8 cellular contexts compared by ENCODE assay signal in genomic region chr12:113221997-113222729, GRCh38. TPM values are rescaled to one million over a fixed set of nuclear protein-coding genes. Genes with fewer than 3 reads are reported as not detected.
DNase-seq lines count a peak whose midpoint lies in the region; ATAC-seq and TF ChIP-seq lines count a peak whose summit lies in the region.

No MANE protein-coding gene starts in this region.

- ATAC-seq in GM21717 (IDR thresholded peaks at IDR 0.05; ENCODE audit: unreplicated experiment) (peak; percentile 1), GM21447 (IDR thresholded peaks at IDR 0.05; ENCODE audit: unreplicated experiment) (no peak), GM18519 (IDR thresholded peaks at IDR 0.05; ENCODE audit: low FRiP score, unreplicated experiment) (no peak)

- H3K4me3 ChIP-seq in SJCRH30 (peak overlapping the region; percentile 73), endodermal cell (ENCODE audit: low read length) (peak overlapping the region; percentile 88)

- H3K9me3 ChIP-seq in SJCRH30 (replicated peaks): no peaks in the 10 kb centered on the region
- no peaks in the 10 kb centered on the region for H3K9me3 ChIP-seq in endodermal cell (ENCODE audit: control insufficient read depth, low read length)

- no peak for DNase-seq in SJCRH30
- no peak for DNase-seq in endodermal cell
- no peak for DNase-seq in osteocyte (ENCODE audit: extremely low spot score, unreplicated experiment)
- DNase-seq in EL: no peak
- no peak for DNase-seq in NCI-H2196 (lab: John Stamatoyannopoulos, UW; ENCODE audit: unreplicated experiment)

- no peak for TF ChIP-seq CTCF in endodermal cell (conservative IDR thresholded peaks at IDR 0.05)
- TF ChIP-seq CTCF in osteocyte (IDR thresholded peaks at IDR 0.05): no peak

- H3K9me3 Mint-ChIP-seq in endodermal cell: no peaks in the 10 kb centered on the region
- H3K9me3 Mint-ChIP-seq in osteocyte (ENCODE audit: unreplicated experiment): no peaks in the 10 kb centered on the region

- H3K4me3 Mint-ChIP-seq in endodermal cell (peak overlapping the region; percentile 73), osteocyte (ENCODE audit: unreplicated experiment) (peak overlapping the region; percentile 77)

- H3K27me3 ChIP-seq in SJCRH30 (no peaks in the 10 kb centered on the region), endodermal cell (ENCODE audit: control insufficient read depth, insufficient read depth, low read length, poor library complexity, severe bottlenecking) (no peaks in the 10 kb centered on the region)

- H3K27me3 Mint-ChIP-seq in endodermal cell (ENCODE audit: insufficient read depth) (no peaks in the 10 kb centered on the region), osteocyte (ENCODE audit: unreplicated experiment) (no peaks in the 10 kb centered on the region)

- H3K27ac Mint-ChIP-seq in endodermal cell (peak overlapping the region; percentile 82), osteocyte (ENCODE audit: unreplicated experiment) (peak overlapping the region; percentile 94)

- peak overlapping the region; percentile 80 for H3K9ac ChIP-seq in endodermal cell (ENCODE audit: extremely low read depth, low read length, poor library complexity, severe bottlenecking)

- WGBS in endodermal cell (ENCODE audit: insufficient coverage in 1 of 2, insufficient read length in 1 of 2), 2 experiments: 40 to 45% methylated on average over 6 to 12 of the region's 12 CpGs

- H3K4me1 Mint-ChIP-seq in endodermal cell (peaks cover 14% of the 10 kb centered on the region), osteocyte (ENCODE audit: unreplicated experiment) (peaks cover 30% of the 10 kb centered on the region)

- H3K27ac ChIP-seq in SJCRH30 (peak overlapping the region; percentile 78), endodermal cell (ENCODE audit: low read depth, low read length) (peak overlapping the region; percentile 75)

- H3K4me1 ChIP-seq in SJCRH30 (peaks cover 10% of the 10 kb centered on the region), endodermal cell (ENCODE audit: control insufficient read depth, insufficient read depth, low read length) (peaks cover 4% of the 10 kb centered on the region)

- H3K36me3 ChIP-seq in SJCRH30 (no peaks in the 10 kb centered on the region), endodermal cell (ENCODE audit: control insufficient read depth, insufficient read depth, low read length) (no peaks in the 10 kb centered on the region)

- H3K36me3 Mint-ChIP-seq in endodermal cell (ENCODE audit: low read depth) (no peaks in the 10 kb centered on the region), osteocyte (ENCODE audit: unreplicated experiment) (peaks cover 1% of the 10 kb centered on the region)

RNA-seq across cellular contexts. Expression of gene TPCN1, which starts 0.9 kb away (rescaled TPM):
- 14.3 and 18.4 TPM in 2 replicates for total RNA-seq in SJCRH30 (2014; rRNA removed; shearing (Covaris generic))
- 10 to 100 TPM; 18.9 to 30.8 TPM for total RNA-seq in endodermal cell
- polyA plus RNA-seq in endodermal cell (2013, experiment 1 of 2): 15.6 TPM
- polyA plus RNA-seq in endodermal cell (2013, experiment 2 of 2): 14.2 TPM
- total RNA-seq in osteocyte: 74.6 and 80.6 TPM in 2 replicates

RNA-seq across cellular contexts. Expression of gene RITA1, which starts 36.6 kb away (rescaled TPM):
- 20.2 and 22.0 TPM in 2 replicates for total RNA-seq in SJCRH30 (2014; rRNA removed; shearing (Covaris generic))
- 10 to 100 TPM; 18.8 to 20.3 TPM for total RNA-seq in endodermal cell
- 16.0 TPM for polyA plus RNA-seq in endodermal cell (2013, experiment 1 of 2)
- 16.8 TPM for polyA plus RNA-seq in endodermal cell (2013, experiment 2 of 2)
- 19.9 and 20.5 TPM in 2 replicates for total RNA-seq in osteocyte

RNA-seq across cellular contexts. Expression of gene DDX54, which starts 36.9 kb away (rescaled TPM):
- 43.7 and 47.6 TPM in 2 replicates for total RNA-seq in SJCRH30 (2014; rRNA removed; shearing (Covaris generic))
- total RNA-seq in endodermal cell: 10 to 100 TPM; 68.1 to 69.0 TPM
- polyA plus RNA-seq in endodermal cell (2013, experiment 1 of 2): 43.7 TPM
- 37.6 TPM for polyA plus RNA-seq in endodermal cell (2013, experiment 2 of 2)
- 52.8 and 52.9 TPM in 2 replicates for total RNA-seq in osteocyte
